Comparison of ENCODE assay signal across 10 cellular contexts in genomic region chr11:44633641-44634040, GRCh38.
DNase-seq lines count a peak whose midpoint lies in the region; ATAC-seq and TF ChIP-seq lines count a peak whose summit lies in the region.
"Had no signal": no experiment of that assay in that cellular context is flagged by ENCODE, and none has a peak within 500 bp of the region (broad histone marks: within the 10 kb centered on the region; RNA-seq: fewer than 3 reads in every experiment).

No MANE protein-coding gene starts in this region.

- H3K27ac ChIP-seq in right atrium auricular region: peak overlapping the region; percentile 19 to 50

- TF ChIP-seq CTCF in AG09319 (IDR thresholded peaks at IDR 0.05; ENCODE audit: low read depth, low read length) (peak; percentile 29), GM10248 (IDR thresholded peaks at IDR 0.05; ENCODE audit: control extremely low read depth, extremely low read depth, low read depth, missing control alignments) (peak; percentile 31), right atrium auricular region (IDR thresholded peaks at IDR 0.05) (peak in 1 of 2 donors; percentile 57), omental fat pad (IDR thresholded peaks at IDR 0.05) (no peak)

- ATAC-seq in SK-N-SH treated with all-trans-retinoic acid at 6 μM for 48 hours (peak; percentile 66), omental fat pad (ENCODE audit: low FRiP score) (no peak), GM21529 (IDR thresholded peaks at IDR 0.05; ENCODE audit: unreplicated experiment) (no peak)
- ATAC-seq: activated CD4-positive, CD25-positive, alpha-beta regulatory T cell treated with anti-CD3 and anti-CD28 coated beads, Interleukin-2, amount 50 U/mL, for 24 hours had no signal

- H3K4me3 ChIP-seq in right atrium auricular region: no peak overlapping the region
- H3K4me3 ChIP-seq: K562 had no signal

- peaks cover 0 to 38% of the 10 kb centered on the region in 2 donors for H3K4me1 ChIP-seq in right atrium auricular region

- H3K9me3 ChIP-seq in right atrium auricular region: no peaks in the 10 kb centered on the region

- CTCF ChIA-PET in GM10248 (lab: Yijun Ruan, JAX): interaction anchor here (1.3 to 3.7 kb wide), 3 partner anchors 8 to 78 kb away, joined by 3 to 32 read pairs (median 15); no protein-coding TSS in a partner anchor

- POLR2A ChIA-PET in GM10248 (lab: Yijun Ruan, JAX): no interaction called here

- no peaks in the 10 kb centered on the region for H3K27me3 ChIP-seq in right atrium auricular region

- H3K36me3 ChIP-seq in right atrium auricular region: no peaks in the 10 kb centered on the region

- DNase-seq in AG09319 (ENCODE audit: extremely low read depth, low read depth) (no peak), GM10248 (ENCODE audit: extremely low spot score) (peak; percentile 27), right atrium auricular region (ENCODE audit: low spot score) (peak; percentile 42), NCI-H2171 (lab: John Stamatoyannopoulos, UW) (no peak), cerebellar cortex (ENCODE audit: low spot score) (no peak), omental fat pad (ENCODE audit: low spot score) (no peak)

TF ChIP-seq in SK-N-SH treated with all-trans-retinoic acid at 6 μM for 48 hours, 23 proteins besides CTCF, POLR2A, EP300 and RAD21:
- no peak for TF ChIP-seq ZC3H10 (CRISPR knock-in tag; IDR thresholded peaks at IDR 0.05)
- no peak for TF ChIP-seq ZNF8 (CRISPR knock-in tag; IDR thresholded peaks at IDR 0.05)
- TF ChIP-seq ARNTL (CRISPR knock-in tag; IDR thresholded peaks at IDR 0.05; ENCODE audit: borderline replicate concordance, low read depth): no peak
- TF ChIP-seq TOX (CRISPR knock-in tag; IDR thresholded peaks at IDR 0.05; ENCODE audit: borderline replicate concordance): no peak
- no peak for TF ChIP-seq ISL1 (CRISPR knock-in tag; IDR thresholded peaks at IDR 0.05)
- no peak for TF ChIP-seq RARB (CRISPR knock-in tag; IDR thresholded peaks at IDR 0.05)
- no peak for TF ChIP-seq ESRRG (CRISPR knock-in tag; IDR thresholded peaks at IDR 0.05)
- no peak for TF ChIP-seq SNAI2 (CRISPR knock-in tag; IDR thresholded peaks at IDR 0.05)
- TF ChIP-seq, protein P1, sequence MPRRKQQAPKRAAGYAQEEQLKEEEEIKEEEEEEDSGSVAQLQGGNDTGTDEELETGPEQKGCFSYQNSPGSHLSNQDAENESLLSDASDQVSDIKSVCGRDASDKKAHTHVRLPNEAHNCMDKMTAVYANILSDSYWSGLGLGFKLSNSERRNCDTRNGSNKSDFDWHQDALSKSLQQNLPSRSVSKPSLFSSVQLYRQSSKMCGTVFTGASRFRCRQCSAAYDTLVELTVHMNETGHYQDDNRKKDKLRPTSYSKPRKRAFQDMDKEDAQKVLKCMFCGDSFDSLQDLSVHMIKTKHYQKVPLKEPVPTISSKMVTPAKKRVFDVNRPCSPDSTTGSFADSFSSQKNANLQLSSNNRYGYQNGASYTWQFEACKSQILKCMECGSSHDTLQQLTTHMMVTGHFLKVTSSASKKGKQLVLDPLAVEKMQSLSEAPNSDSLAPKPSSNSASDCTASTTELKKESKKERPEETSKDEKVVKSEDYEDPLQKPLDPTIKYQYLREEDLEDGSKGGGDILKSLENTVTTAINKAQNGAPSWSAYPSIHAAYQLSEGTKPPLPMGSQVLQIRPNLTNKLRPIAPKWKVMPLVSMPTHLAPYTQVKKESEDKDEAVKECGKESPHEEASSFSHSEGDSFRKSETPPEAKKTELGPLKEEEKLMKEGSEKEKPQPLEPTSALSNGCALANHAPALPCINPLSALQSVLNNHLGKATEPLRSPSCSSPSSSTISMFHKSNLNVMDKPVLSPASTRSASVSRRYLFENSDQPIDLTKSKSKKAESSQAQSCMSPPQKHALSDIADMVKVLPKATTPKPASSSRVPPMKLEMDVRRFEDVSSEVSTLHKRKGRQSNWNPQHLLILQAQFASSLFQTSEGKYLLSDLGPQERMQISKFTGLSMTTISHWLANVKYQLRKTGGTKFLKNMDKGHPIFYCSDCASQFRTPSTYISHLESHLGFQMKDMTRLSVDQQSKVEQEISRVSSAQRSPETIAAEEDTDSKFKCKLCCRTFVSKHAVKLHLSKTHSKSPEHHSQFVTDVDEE (CRISPR knock-in tag; IDR thresholded peaks at IDR 0.05): no peak

Comparison
In these comparisons a context has a peak if more than half of its experiments do, and no peak if none do; other contexts are left out.
1. DNase-seq: peak in GM10248 (single experiment) and right atrium auricular region (single experiment); none in AG09319 (single experiment), NCI-H2171 (single experiment), cerebellar cortex (single experiment) and omental fat pad (single experiment).
2. CTCF ChIP-seq: peak in AG09319 (single experiment) and GM10248 (single experiment); none in omental fat pad (0 of 3).